In genomic region chr12:65960820-65961691, GRCh38 we compare ENCODE assay signal across 1 cellular context.
TF ChIP-seq lines count a peak whose summit lies in the region.

No MANE protein-coding gene starts in this region.

TF ChIP-seq in HepG2, 621 proteins besides CTCF, POLR2A, EP300 and RAD21 (continued from another document and continues in another):
- no peak for TF ChIP-seq DBP (CRISPR knock-in tag; IDR thresholded peaks at IDR 0.05; ENCODE audit: not compliant biosample characterization)
- no peak for TF ChIP-seq SRSF9 (IDR thresholded peaks at IDR 0.05; ENCODE audit: borderline replicate concordance, insufficient read depth, low read depth, low read length, poor library complexity, severe bottlenecking)
- no peak for TF ChIP-seq GABPB1 (CRISPR knock-in tag; IDR thresholded peaks at IDR 0.05)
- no peak for TF ChIP-seq KLF15 (CRISPR knock-in tag; IDR thresholded peaks at IDR 0.05; ENCODE audit: borderline replicate concordance)
- TF ChIP-seq TCF7 (IDR thresholded peaks at IDR 0.05; ENCODE audit: low read depth), result peak; percentile 94
- TF ChIP-seq ZNF318 (CRISPR knock-in tag; IDR thresholded peaks at IDR 0.05), result no peak
- TF ChIP-seq TERF1 (CRISPR knock-in tag; IDR thresholded peaks at IDR 0.05), result no peak
- TF ChIP-seq FOXP1 (IDR thresholded peaks at IDR 0.05), result no peak
- peak; percentile 58 for TF ChIP-seq FOXP1 (CRISPR knock-in tag; IDR thresholded peaks at IDR 0.05)
- TF ChIP-seq ZNF564 (CRISPR knock-in tag; IDR thresholded peaks at IDR 0.05), result no peak
- TF ChIP-seq MED8 (CRISPR knock-in tag; IDR thresholded peaks at IDR 0.05; ENCODE audit: insufficient replicate concordance), result peak; percentile 25
- no peak for TF ChIP-seq ZNF260 (CRISPR knock-in tag; IDR thresholded peaks at IDR 0.05; ENCODE audit: borderline replicate concordance, low read depth)
- no peak for TF ChIP-seq DNMT3B (CRISPR knock-in tag; conservative IDR thresholded peaks at IDR 0.05)
- TF ChIP-seq ZNF33A (CRISPR knock-in tag; IDR thresholded peaks at IDR 0.05; ENCODE audit: borderline replicate concordance), result no peak
- TF ChIP-seq ZNF407 (CRISPR knock-in tag; IDR thresholded peaks at IDR 0.05; ENCODE audit: not compliant biosample characterization), result no peak
- TF ChIP-seq ZBTB10 (CRISPR knock-in tag; IDR thresholded peaks at IDR 0.05; ENCODE audit: borderline replicate concordance), result no peak
- TF ChIP-seq SOX6 (IDR thresholded peaks at IDR 0.05), result no peak
- TF ChIP-seq SOX6 (CRISPR knock-in tag; IDR thresholded peaks at IDR 0.05), result peak; percentile 84
- no peak for TF ChIP-seq TCF12 (IDR thresholded peaks at IDR 0.05)
- TF ChIP-seq TCF12 (CRISPR knock-in tag; IDR thresholded peaks at IDR 0.05), result no peak
- no peak for TF ChIP-seq NFE2L1 (CRISPR knock-in tag; IDR thresholded peaks at IDR 0.05; ENCODE audit: borderline replicate concordance)
- TF ChIP-seq ISX (CRISPR knock-in tag; conservative IDR thresholded peaks at IDR 0.05), result no peak
- TF ChIP-seq DMAP1 (CRISPR knock-in tag; IDR thresholded peaks at IDR 0.05), result peak; percentile 19; the same call in 1 of the 2 replicates
- no peak for TF ChIP-seq ZNF674 (CRISPR knock-in tag; IDR thresholded peaks at IDR 0.05; ENCODE audit: low read depth)
- TF ChIP-seq GFI1 (CRISPR knock-in tag; IDR thresholded peaks at IDR 0.05; ENCODE audit: borderline replicate concordance), result peak; percentile 80
- peak; percentile 40 for TF ChIP-seq ZNF205 (CRISPR knock-in tag; IDR thresholded peaks at IDR 0.05)
- no peak for TF ChIP-seq ATF6 (CRISPR knock-in tag; conservative IDR thresholded peaks at IDR 0.05)
- no peak for TF ChIP-seq SUZ12 (IDR thresholded peaks at IDR 0.05; ENCODE audit: low read depth, low read length)
- no peak for TF ChIP-seq ZSCAN5A (CRISPR knock-in tag; IDR thresholded peaks at IDR 0.05; ENCODE audit: borderline replicate concordance)
- TF ChIP-seq HNRNPL (IDR thresholded peaks at IDR 0.05; ENCODE audit: low read depth, low read length), result no peak
